ENCODE assay signal across 13 cellular contexts in genomic region chr6:11650297-11650696, GRCh38.
DNase-seq lines count a peak whose midpoint lies in the region; ATAC-seq and TF ChIP-seq lines count a peak whose summit lies in the region.
"Had no signal": no experiment of that assay in that cellular context is flagged by ENCODE, and none has a peak within 500 bp of the region (broad histone marks: within the 10 kb centered on the region; RNA-seq: fewer than 3 reads in every experiment).

No MANE protein-coding gene starts in this region.

- no peak overlapping the region for H3K4me3 ChIP-seq in adrenal gland
- no peak overlapping the region for H3K4me3 ChIP-seq in left ventricle myocardium inferior
- H3K4me3 ChIP-seq in gastrocnemius medialis = no peak overlapping the region
- H3K4me3 ChIP-seq: ascending aorta, uterus had no signal

- intact Hi-C loops in adrenal gland (cut with DNase I) = no loop called here
- intact Hi-C loops in left ventricle myocardium inferior (cut with micrococcal nuclease) = no loop called here
- intact Hi-C loops in gastrocnemius medialis (cut with DNase I; ENCODE audit: low total_unique reads) = loop anchor here (5.0 to 10.0 kb wide), 2 partner anchors 63 to 635 kb away; no protein-coding TSS in a partner anchor

- TF ChIP-seq CTCF in HFFc6 (IDR thresholded peaks at IDR 0.05) = no peak
- no peak for TF ChIP-seq CTCF in adrenal gland (IDR thresholded peaks at IDR 0.05)
- no peak for TF ChIP-seq CTCF in left ventricle myocardium inferior (IDR thresholded peaks at IDR 0.05; ENCODE audit: borderline replicate concordance)
- TF ChIP-seq CTCF in gastrocnemius medialis (IDR thresholded peaks at IDR 0.05 in 4 of 5, conservative IDR thresholded peaks at IDR 0.05 in 1 of 5) = no peak

- peak; percentile 62 for DNase-seq in HFFc6
- DNase-seq in adrenal gland = peak in 4 of 7 donors; percentile 12 to 54 (median 24)
- DNase-seq in left ventricle myocardium inferior = peak; percentile 39
- no peak for DNase-seq in gastrocnemius medialis
- DNase-seq in SIG-M5 (lab: John Stamatoyannopoulos, UW) = no peak
- DNase-seq in NK-92 treated with Interleukin-12 subunit alpha and Interleukin-12 subunit beta, amount 100 ng/mL, for 24 hours (lab: John Stamatoyannopoulos, UW) = no peak
- DNase-seq in NCI-H526 treated with DMSO at 0.1 percent for 48 hours (lab: John Stamatoyannopoulos, UW) = no peak
- DNase-seq in effector CD4-positive, alpha-beta T cell = no peak
- DNase-seq: activated CD4-positive, CD25-positive, alpha-beta regulatory T cell treated with anti-CD3 and anti-CD28 coated beads, Interleukin-2, amount 50 U/mL, for 72 hours; midbrain; stimulated activated CD4-positive, alpha-beta T cell treated with anti-CD3 and anti-CD28 coated beads, Interleukin-4, amount 100 ng/mL, for 4 hours had no signal

- peak overlapping the region in 1 of 5 donors; percentile 57 for H3K27ac ChIP-seq in adrenal gland
- peak overlapping the region; percentile 76 for H3K27ac ChIP-seq in left ventricle myocardium inferior (replicated peaks)
- H3K27ac ChIP-seq in gastrocnemius medialis = peak overlapping the region in 3 of 4 donors; percentile 43 to 60 (median 54)
- H3K27ac ChIP-seq: uterus had no signal

- in situ Hi-C loops in gastrocnemius medialis (cut with MboI; ENCODE audit: low sequenced_read_pairs in 4 of 4) = loop anchor here (10.0 to 25.0 kb wide), 6 partner anchors 585 to 1262 kb away; no protein-coding TSS in a partner anchor

- H3K4me1 Mint-ChIP-seq in HFFc6 (ENCODE audit: low read depth) = peaks cover 76% of the 10 kb centered on the region

- WGBS in adrenal gland, 4 donors = 71 to 75% (median 72%) methylated on average over 5 of the region's 5 CpGs

- peak overlapping the region; percentile 73 for H3K27ac Mint-ChIP-seq in HFFc6

- H3K27me3 ChIP-seq in adrenal gland (no peaks in the 10 kb centered on the region), left ventricle myocardium inferior (ENCODE audit: low read depth) (no peaks in the 10 kb centered on the region), gastrocnemius medialis (no peaks in the 10 kb centered on the region)
- H3K27me3 ChIP-seq: ascending aorta, uterus had no signal

- no peaks in the 10 kb centered on the region; the same call in 1 of the 2 replicates for H3K9me3 Mint-ChIP-seq in HFFc6

- H3K4me1 ChIP-seq in adrenal gland (replicated peaks in 1 of 2) (peaks cover 0 to 2% of the 10 kb centered on the region in 2 donors), left ventricle myocardium inferior (peaks cover 47% of the 10 kb centered on the region), gastrocnemius medialis (peaks cover 0 to 17% of the 10 kb centered on the region in 2 donors)
- H3K4me1 ChIP-seq: uterus had no signal

- TF ChIP-seq POLR2A in adrenal gland (IDR thresholded peaks at IDR 0.05) = no peak
- no peak for TF ChIP-seq POLR2A in gastrocnemius medialis (IDR thresholded peaks at IDR 0.05)

- peaks cover 15% of the 10 kb centered on the region for H3K36me3 Mint-ChIP-seq in HFFc6 (ENCODE audit: low read depth)

- H3K36me3 ChIP-seq in adrenal gland (replicated peaks in 1 of 2) = no peaks in the 10 kb centered on the region
- no peaks in the 10 kb centered on the region for H3K36me3 ChIP-seq in left ventricle myocardium inferior
- no peaks in the 10 kb centered on the region for H3K36me3 ChIP-seq in gastrocnemius medialis
- H3K36me3 ChIP-seq: ascending aorta, uterus had no signal

- H3K27me3 Mint-ChIP-seq in HFFc6 (ENCODE audit: insufficient read depth) = peaks cover 2% of the 10 kb centered on the region; the same call in 1 of the 2 replicates

- H3K4me3 Mint-ChIP-seq in HFFc6 = 0 out of 2 replicates have a peak overlapping the region, but pooled peaks have one; percentile 6

- ATAC-seq in gastrocnemius medialis = peak; percentile 36 to 53

- H3K9me3 ChIP-seq in adrenal gland (replicated peaks in 1 of 3) (no peaks in the 10 kb centered on the region), left ventricle myocardium inferior (replicated peaks) (peaks cover 15% of the 10 kb centered on the region), gastrocnemius medialis (no peaks in the 10 kb centered on the region)
- H3K9me3 ChIP-seq: ascending aorta, uterus had no signal

Comparison
In these comparisons a context has a peak if more than half of its experiments do, and no peak if none do; other contexts are left out.
1. DNase-seq: peak in HFFc6 (single experiment), adrenal gland (4 of 7) and left ventricle myocardium inferior (single experiment); none in gastrocnemius medialis (0 of 2), SIG-M5 (single experiment), NK-92 treated with Interleukin-12 subunit alpha and Interleukin-12 subunit beta, amount 100 ng/mL, for 24 hours (single experiment), NCI-H526 treated with DMSO at 0.1 percent for 48 hours (single experiment) and effector CD4-positive, alpha-beta T cell (single experiment).